8 cellular contexts compared by ENCODE assay signal in genomic region chr5:136722086-136722485, GRCh38.
"Had no signal": no experiment of that assay in that cellular context is flagged by ENCODE, and none has a peak within 500 bp of the region (broad histone marks: within the 10 kb centered on the region; RNA-seq: fewer than 3 reads in every experiment).

No MANE protein-coding gene starts in this region.

- H3K9ac ChIP-seq: GM23248 had no signal

- DNase-seq: GM23248, GOT3, H7, H9, HCEC 1CT, HFFc6 had no signal

- H3K4me2 ChIP-seq: GM23338 had no signal

- H3K36me3 ChIP-seq: HAP-1 had no signal

- H2AFZ ChIP-seq: GM23248, GM23338 had no signal

- H3K27ac ChIP-seq: GM23248 had no signal

- H3K9me3 ChIP-seq: HAP-1 had no signal

- H3K4me1 ChIP-seq: HAP-1 had no signal

- H3K4me3 ChIP-seq: GM23248, GM23338, HAP-1 had no signal
